Comparison of ENCODE assay signal across 11 cellular contexts in genomic region chr17:69575346-69575761, GRCh38.
DNase-seq lines count a peak whose midpoint lies in the region; ATAC-seq and TF ChIP-seq lines count a peak whose summit lies in the region.
"Had no signal": no experiment of that assay in that cellular context is flagged by ENCODE, and none has a peak within 500 bp of the region (broad histone marks: within the 10 kb centered on the region; RNA-seq: fewer than 3 reads in every experiment).

No MANE protein-coding gene starts in this region.

- H3K4me3 Mint-ChIP-seq in stimulated activated naive B cell treated with anti-CD40 and anti-IgM and Interleukin-4, amounts not matched to agents 10 μg/mL and 1 μg/mL and 100 μg/mL, for 72 hours: peak overlapping the region in 1 of 2 donors; percentile 47
- no peak overlapping the region for H3K4me3 Mint-ChIP-seq in activated T-helper 1 cell treated with anti-CD3 and anti-CD28 coated beads, Interleukin-12 subunit alpha, Interleukin-12 subunit beta, Interleukin-2, Interleukin-4 antibody, amounts not matched to agents 30 ng/mL and 10 ng/mL and 1 ng/mL, durations not matched to agents 14 hours and 24 hours and 36 hours
- H3K4me3 Mint-ChIP-seq: CD4-positive, CD25-positive, alpha-beta regulatory T cell; central memory CD8-positive, alpha-beta T cell had no signal

- peak overlapping the region; percentile 58 for H3K27ac ChIP-seq in PC-3 (ENCODE audit: low read length)

- H3F3A ChIP-seq in PC-3 (ENCODE audit: low read length, unreplicated experiment): peaks cover 4% of the 10 kb centered on the region

- H3K9me2 ChIP-seq in PC-3 (replicated peaks; ENCODE audit: low read length): no peaks in the 10 kb centered on the region

- POLR2A ChIA-PET in PC-3 (lab: Charles Lee; ENCODE audit: unreplicated experiment): no interaction called here

- no peaks in the 10 kb centered on the region for H4K20me1 ChIP-seq in PC-3 (ENCODE audit: low read length)

- BruUV-seq in PC-3 (replicated peaks; lab: Mats Ljungman, UMichigan): no TSS peak

- H3K4me2 ChIP-seq in PC-3 (ENCODE audit: low read length): peak overlapping the region; percentile 70

- peak overlapping the region; percentile 21 for H3K27ac Mint-ChIP-seq in stimulated activated naive B cell treated with anti-CD40 and anti-IgM and Interleukin-4, amounts not matched to agents 10 μg/mL and 1 μg/mL and 100 μg/mL, for 72 hours
- H3K27ac Mint-ChIP-seq in activated T-helper 1 cell treated with anti-CD3 and anti-CD28 coated beads, Interleukin-12 subunit alpha, Interleukin-12 subunit beta, Interleukin-2, Interleukin-4 antibody, amounts not matched to agents 30 ng/mL and 10 ng/mL and 1 ng/mL, durations not matched to agents 14 hours and 24 hours and 36 hours: no peak overlapping the region
- H3K27ac Mint-ChIP-seq: CD4-positive, CD25-positive, alpha-beta regulatory T cell had no signal

- TF ChIP-seq CTCF in PC-3 (conservative IDR thresholded peaks at IDR 0.05; ENCODE audit: low read depth, low read length): no peak

- peaks cover 39 to 57% of the 10 kb centered on the region in 2 donors for H3K4me1 Mint-ChIP-seq in stimulated activated naive B cell treated with anti-CD40 and anti-IgM and Interleukin-4, amounts not matched to agents 10 μg/mL and 1 μg/mL and 100 μg/mL, for 72 hours
- peaks cover 3% of the 10 kb centered on the region for H3K4me1 Mint-ChIP-seq in activated T-helper 1 cell treated with anti-CD3 and anti-CD28 coated beads, Interleukin-12 subunit alpha, Interleukin-12 subunit beta, Interleukin-2, Interleukin-4 antibody, amounts not matched to agents 30 ng/mL and 10 ng/mL and 1 ng/mL, durations not matched to agents 14 hours and 24 hours and 36 hours (ENCODE audit: low read depth)
- H3K4me1 Mint-ChIP-seq: CD4-positive, CD25-positive, alpha-beta regulatory T cell; central memory CD8-positive, alpha-beta T cell had no signal

- peaks cover 25% of the 10 kb centered on the region for H3K4me1 ChIP-seq in PC-3 (ENCODE audit: insufficient read depth, low read length)

- H3K36me3 Mint-ChIP-seq in stimulated activated naive B cell treated with anti-CD40 and anti-IgM and Interleukin-4, amounts not matched to agents 10 μg/mL and 1 μg/mL and 100 μg/mL, for 72 hours: peaks cover 0 to 3% of the 10 kb centered on the region in 2 donors
- no peaks in the 10 kb centered on the region for H3K36me3 Mint-ChIP-seq in activated T-helper 1 cell treated with anti-CD3 and anti-CD28 coated beads, Interleukin-12 subunit alpha, Interleukin-12 subunit beta, Interleukin-2, Interleukin-4 antibody, amounts not matched to agents 30 ng/mL and 10 ng/mL and 1 ng/mL, durations not matched to agents 14 hours and 24 hours and 36 hours (ENCODE audit: low read depth)
- H3K36me3 Mint-ChIP-seq: CD4-positive, CD25-positive, alpha-beta regulatory T cell had no signal

- no peak overlapping the region for H3K9ac ChIP-seq in PC-3 (ENCODE audit: low read length)

- H3K79me2 ChIP-seq in PC-3 (ENCODE audit: low read length): no peaks in the 10 kb centered on the region

- H3K4me3 ChIP-seq in PC-3 (ENCODE audit: low read length): no peak overlapping the region; the same call in 1 of the 2 replicates

- peaks cover 0 to 8% of the 10 kb centered on the region in 2 donors for H3K9me3 Mint-ChIP-seq in stimulated activated naive B cell treated with anti-CD40 and anti-IgM and Interleukin-4, amounts not matched to agents 10 μg/mL and 1 μg/mL and 100 μg/mL, for 72 hours
- H3K9me3 Mint-ChIP-seq in activated T-helper 1 cell treated with anti-CD3 and anti-CD28 coated beads, Interleukin-12 subunit alpha, Interleukin-12 subunit beta, Interleukin-2, Interleukin-4 antibody, amounts not matched to agents 30 ng/mL and 10 ng/mL and 1 ng/mL, durations not matched to agents 14 hours and 24 hours and 36 hours: no peaks in the 10 kb centered on the region
- H3K9me3 Mint-ChIP-seq: CD4-positive, CD25-positive, alpha-beta regulatory T cell; central memory CD8-positive, alpha-beta T cell had no signal

- no peaks in the 10 kb centered on the region for H3K27me3 ChIP-seq in PC-3 (ENCODE audit: low read length)

- H2AFZ ChIP-seq in PC-3 (ENCODE audit: low read length): no peak overlapping the region

- peaks cover 0 to 5% of the 10 kb centered on the region in 2 donors for H3K27me3 Mint-ChIP-seq in stimulated activated naive B cell treated with anti-CD40 and anti-IgM and Interleukin-4, amounts not matched to agents 10 μg/mL and 1 μg/mL and 100 μg/mL, for 72 hours
- H3K27me3 Mint-ChIP-seq in activated T-helper 1 cell treated with anti-CD3 and anti-CD28 coated beads, Interleukin-12 subunit alpha, Interleukin-12 subunit beta, Interleukin-2, Interleukin-4 antibody, amounts not matched to agents 30 ng/mL and 10 ng/mL and 1 ng/mL, durations not matched to agents 14 hours and 24 hours and 36 hours (ENCODE audit: insufficient read depth): no peaks in the 10 kb centered on the region

- ATAC-seq in PC-3: peak; percentile 87
- ATAC-seq in stimulated activated naive B cell treated with anti-CD40 and anti-IgM and Interleukin-4, amounts not matched to agents 10 μg/mL and 1 μg/mL and 100 μg/mL, for 72 hours (replicated peaks): peak; percentile 32 to 56
- ATAC-seq in GM18858 (IDR thresholded peaks at IDR 0.05; ENCODE audit: unreplicated experiment): no peak

- intact Hi-C loops in PC-3 (cut with micrococcal nuclease): loop anchor here (1.0 to 2.0 kb wide), 6 partner anchors 33 to 593 kb away; partner anchors contain the start of gene KCNJ2
- intact Hi-C loops in activated T-helper 1 cell treated with anti-CD3 and anti-CD28 coated beads, Interleukin-12 subunit alpha, Interleukin-12 subunit beta, Interleukin-2, Interleukin-4 antibody, amounts not matched to agents 30 ng/mL and 10 ng/mL and 1 ng/mL, durations not matched to agents 14 hours and 24 hours and 36 hours (cut with micrococcal nuclease): no loop called here

- no peaks in the 10 kb centered on the region for H3K9me3 ChIP-seq in PC-3 (ENCODE audit: low read length)

- H3K36me3 ChIP-seq in PC-3 (ENCODE audit: low read depth, low read length): no peaks in the 10 kb centered on the region

- peak; percentile 50 for DNase-seq in NCI-H524 (lab: John Stamatoyannopoulos, UW)
- DNase-seq in NCI-H524 treated with DMSO at 0.1 percent for 48 hours (lab: John Stamatoyannopoulos, UW): no peak
- DNase-seq in PC-3: peak; percentile 97
- peak; percentile 97 for DNase-seq in glomerular visceral epithelial cell (ENCODE audit: extremely low spot score)
- no peak for DNase-seq in stimulated activated naive B cell treated with anti-CD40 and anti-IgM and Interleukin-4, amounts not matched to agents 10 μg/mL and 1 μg/mL and 100 μg/mL, for 72 hours
- DNase-seq in iPS-NIHi7 (ENCODE audit: extremely low spot score): no peak
- no peak for DNase-seq in activated T-helper 1 cell treated with anti-CD3 and anti-CD28 coated beads, Interleukin-12 subunit alpha, Interleukin-12 subunit beta, Interleukin-2, Interleukin-4 antibody, amounts not matched to agents 30 ng/mL and 10 ng/mL and 1 ng/mL, durations not matched to agents 14 hours and 24 hours and 36 hours (ENCODE audit: low spot score)
- DNase-seq: activated CD4-positive, CD25-positive, alpha-beta regulatory T cell; CD4-positive, CD25-positive, alpha-beta regulatory T cell had no signal

- CTCF ChIA-PET in PC-3 (lab: Charles Lee): interaction anchor here (0.6 to 2.1 kb wide), 4 partner anchors 32 to 594 kb away, joined by 3 to 6 read pairs (median 4); partner anchors contain the start of gene KCNJ2

Comparison
In these comparisons a context has a peak if more than half of its experiments do, and no peak if none do; other contexts are left out.
1. DNase-seq: peak in NCI-H524 (2 of 2), PC-3 (single experiment) and glomerular visceral epithelial cell (single experiment); none in NCI-H524 treated with DMSO at 0.1 percent for 48 hours (single experiment), stimulated activated naive B cell treated with anti-CD40 and anti-IgM and Interleukin-4, amounts not matched to agents 10 μg/mL and 1 μg/mL and 100 μg/mL, for 72 hours (single experiment), iPS-NIHi7 (single experiment) and activated T-helper 1 cell treated with anti-CD3 and anti-CD28 coated beads, Interleukin-12 subunit alpha, Interleukin-12 subunit beta, Interleukin-2, Interleukin-4 antibody, amounts not matched to agents 30 ng/mL and 10 ng/mL and 1 ng/mL, durations not matched to agents 14 hours and 24 hours and 36 hours (single experiment).